ENCODE assay signal across 21 cellular contexts in the genomic region with DNA sequence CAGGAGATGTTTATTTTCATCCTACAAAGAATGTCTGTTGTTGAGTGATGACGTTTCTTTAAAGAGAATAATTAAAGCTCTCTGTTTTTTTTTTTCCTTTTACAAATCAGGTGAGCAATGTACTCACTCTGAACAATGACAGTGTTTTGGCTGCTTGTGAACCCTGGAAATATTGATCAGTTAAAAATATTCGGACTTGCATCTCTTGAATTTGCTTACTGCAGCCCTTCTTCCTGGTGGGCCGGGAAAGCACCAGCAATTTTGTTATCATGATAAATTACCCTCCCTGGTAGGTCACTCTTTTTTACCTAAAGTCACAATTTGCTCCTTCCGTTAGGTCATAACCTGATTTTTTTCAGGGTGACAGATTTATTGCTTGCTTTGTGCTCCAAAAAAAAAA.
"Had no signal": no experiment of that assay in that cellular context is flagged by ENCODE, and none has a peak within 500 bp of the region (broad histone marks: within the 10 kb centered on the region; RNA-seq: fewer than 3 reads in every experiment).

No MANE protein-coding gene starts in this region.

- H3K4me3 Mint-ChIP-seq: IgD-negative memory B cell, T-cell had no signal

- H3K36me3 Mint-ChIP-seq: IgD-negative memory B cell, T-cell had no signal

- H3K27ac Mint-ChIP-seq: IgD-negative memory B cell, T-cell had no signal

- H3K36me3 ChIP-seq: Peyer's patch, SJCRH30 had no signal

- H3K4me1 Mint-ChIP-seq: IgD-negative memory B cell, T-cell had no signal

- H2AFZ ChIP-seq: PC-9 had no signal

- H3K4me3 ChIP-seq: PC-9, Peyer's patch, SJCRH30 had no signal

- H3K4me1 ChIP-seq: Peyer's patch, SJCRH30 had no signal

- H3K27ac ChIP-seq: PC-9, Peyer's patch, SJCRH30 had no signal

- H3K9me3 ChIP-seq: Peyer's patch, SJCRH30 had no signal

- ATAC-seq: Right ventricle myocardium inferior, T-cell had no signal

- H3K4me2 ChIP-seq: PC-9 had no signal

- DNase-seq: KBM-7, MV-4-11, NCI-H1048, NCI-H1105, NCI-H1436 treated with DMSO at 0.1 percent for 48 hours, NCI-H1694, NCI-H187 treated with DMSO at 0.1 percent for 48 hours, NCI-H2029 treated with DMSO at 0.1 percent for 48 hours, NCI-H2171 treated with DMSO at 0.1 percent for 48 hours, NCI-H226, NCI-H446, NCI-H510A, NCI-H524 treated with DMSO at 0.1 percent for 48 hours, NCI-H774, PC-9, SHP77 treated with DMSO at 0.1 percent for 48 hours, T-cell had no signal

- H3K27me3 ChIP-seq: Peyer's patch, SJCRH30 had no signal
